In the genomic region with DNA sequence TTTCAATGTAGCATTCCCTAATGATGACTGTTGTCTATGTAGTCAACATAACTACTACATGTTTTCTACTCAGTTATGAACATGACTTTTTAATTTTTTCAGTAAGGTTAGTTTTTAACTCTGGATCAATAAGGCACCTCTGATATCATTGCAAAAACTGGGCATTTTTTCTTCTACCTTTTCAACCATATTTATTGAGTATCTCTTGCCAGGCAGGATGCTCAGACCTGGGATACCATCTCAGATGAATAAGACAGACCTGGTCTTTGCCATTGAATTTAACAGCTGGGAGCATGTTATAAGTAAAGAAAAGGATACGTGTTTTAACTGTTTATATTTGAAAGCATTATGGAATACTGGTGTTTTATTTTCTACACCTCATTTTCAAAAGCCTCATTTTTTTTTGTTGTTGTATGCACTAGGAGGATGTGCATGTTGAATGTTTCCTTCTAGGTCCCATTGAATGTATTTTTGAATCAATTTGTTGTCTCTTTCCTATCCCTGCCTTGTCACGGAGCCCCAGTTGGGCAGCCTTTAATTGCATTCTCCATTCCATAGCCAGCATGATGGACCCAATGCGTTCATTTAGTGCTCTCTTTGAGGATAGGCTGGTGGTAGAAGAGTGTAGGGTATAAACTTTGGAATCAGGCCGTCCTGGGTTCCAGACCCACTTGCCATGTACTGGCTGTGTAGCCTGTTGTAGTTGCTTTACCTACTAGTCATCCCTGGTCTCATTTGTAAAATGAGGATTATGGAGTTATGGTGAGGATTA, we compare ENCODE assay signal across 12 cellular contexts. TPM values are rescaled to one million over a fixed set of nuclear protein-coding genes. Genes with fewer than 3 reads are reported as not detected.
DNase-seq lines count a peak whose midpoint lies in the region; ATAC-seq and TF ChIP-seq lines count a peak whose summit lies in the region.
"Had no signal": no experiment of that assay in that cellular context is flagged by ENCODE, and none has a peak within 500 bp of the region (broad histone marks: within the 10 kb centered on the region; RNA-seq: fewer than 3 reads in every experiment).

No MANE protein-coding gene starts in this region.

- CTCF ChIA-PET in CD8-positive, alpha-beta memory T cell (lab: Charles Lee) = interaction anchor here (0.9 to 2.4 kb wide), 5 partner anchors 14 to 83 kb away, joined by 3 to 9 read pairs (median 3); no protein-coding TSS in a partner anchor

- H3K4me2 ChIP-seq in SU-DHL-6 (ENCODE audit: low read depth, low read length, poor library complexity, severe bottlenecking) (peak overlapping the region; percentile 81), neuronal stem cell (ENCODE audit: insufficient read depth, low read length, poor library complexity, severe bottlenecking) (no peak overlapping the region)

- no peak overlapping the region for H2AK5ac ChIP-seq in neuronal stem cell (ENCODE audit: low read depth, low read length)

- H3K9ac ChIP-seq in SU-DHL-6 (ENCODE audit: low read length) = no peak overlapping the region
- no peak overlapping the region for H3K9ac ChIP-seq in rectal smooth muscle tissue (ENCODE audit: low read length)
- no peak overlapping the region for H3K9ac ChIP-seq in neuronal stem cell (ENCODE audit: low read depth, low read length, poor library complexity)

- no peaks in the 10 kb centered on the region for H3K27me3 Mint-ChIP-seq in CD8-positive, alpha-beta memory T cell

- H2AFZ ChIP-seq in SU-DHL-6 (ENCODE audit: low read depth, low read length, severe bottlenecking) (no peak overlapping the region), neuronal stem cell (ENCODE audit: low read length) (no peak overlapping the region)

- H3K9me3 ChIP-seq in CD8-positive, alpha-beta memory T cell (ENCODE audit: low read length) = no peaks in the 10 kb centered on the region
- H3K9me3 ChIP-seq in SU-DHL-6 (ENCODE audit: insufficient read depth, low read length) (no peaks in the 10 kb centered on the region), neuronal stem cell (replicated peaks in 1 of 2; ENCODE audit: control insufficient read depth in 2 of 2, insufficient read depth in 1 of 2, low read depth in 1 of 2, low read length in 2 of 2) (no peaks in the 10 kb centered on the region)

- peak overlapping the region; percentile 92 to 97 (median 97) for H3K4me3 Mint-ChIP-seq in CD8-positive, alpha-beta memory T cell

- H3K23ac ChIP-seq in neuronal stem cell (ENCODE audit: low read depth, low read length, poor library complexity) = no peak overlapping the region

- no peaks in the 10 kb centered on the region for H3K9me3 Mint-ChIP-seq in CD8-positive, alpha-beta memory T cell

- H3K27ac Mint-ChIP-seq in CD8-positive, alpha-beta memory T cell = peak overlapping the region; percentile 72 to 99 (median 88)

- TF ChIP-seq CTCF in SU-DHL-6 (IDR thresholded peaks at IDR 0.05; ENCODE audit: insufficient read depth, low read length, poor library complexity, severe bottlenecking) (no peak), lower leg skin (IDR thresholded peaks at IDR 0.05) (no peak)

- DNase-seq in CD8-positive, alpha-beta memory T cell = no peak
- no peak for DNase-seq in epithelial cell of prostate (ENCODE audit: low read depth, low spot score)
- DNase-seq in neuronal stem cell (ENCODE audit: low spot score) = no peak
- no peak for DNase-seq in activated effector memory CD4-positive, alpha-beta T cell treated with Interleukin-2 at 50 U/mL for 16 hours
- DNase-seq in lower leg skin (ENCODE audit: low spot score in 2 of 2) = no peak
- DNase-seq: activated CD4-positive, alpha-beta T cell treated with anti-CD3 and anti-CD28 coated beads for 1 hour; cortex of kidney; DMS53; NCI-H82 had no signal

- peak overlapping the region; percentile 81 for H3K4me3 ChIP-seq in CD8-positive, alpha-beta memory T cell (ENCODE audit: low read length)
- H3K4me3 ChIP-seq in SU-DHL-6 (ENCODE audit: insufficient read depth, low read length, poor library complexity, severe bottlenecking) (no peak overlapping the region), rectal smooth muscle tissue (ENCODE audit: low read length) (peak overlapping the region; percentile 15), neuronal stem cell (ENCODE audit: low read length in 2 of 2) (no peak overlapping the region), lower leg skin (ENCODE audit: low read depth, poor library complexity, severe bottlenecking) (no peak overlapping the region)

- H4K20me1 ChIP-seq in SU-DHL-6 (ENCODE audit: low read depth, low read length) = peaks cover 35% of the 10 kb centered on the region

- TF ChIP-seq POLR2A in lower leg skin (IDR thresholded peaks at IDR 0.05) = no peak

- no peak overlapping the region for H4K91ac ChIP-seq in neuronal stem cell (ENCODE audit: low read depth, low read length, poor library complexity)

- WGBS in neuronal stem cell (ENCODE audit: extremely low coverage in 2 of 2, insufficient read length in 2 of 2, insufficient replicate concordance in 1 of 2), 2 donors = no CpG with 5 or more reads among the region's 4 CpGs
- WGBS in lower leg skin, 2 donors = 76 to 78% methylated on average over 4 of the region's 4 CpGs

- no peaks in the 10 kb centered on the region for H3K9me2 ChIP-seq in SU-DHL-6 (replicated peaks; ENCODE audit: insufficient read depth, low read length)

- H3K27ac ChIP-seq in CD8-positive, alpha-beta memory T cell (ENCODE audit: low read depth, low read length) = no peak overlapping the region
- H3K27ac ChIP-seq in SU-DHL-6 (ENCODE audit: low read depth, low read length) (peak overlapping the region; percentile 56; the same call in 1 of the 2 replicates), epithelial cell of prostate (peak overlapping the region; percentile 96), rectal smooth muscle tissue (ENCODE audit: low read depth, low read length) (peak overlapping the region; percentile 40), neuronal stem cell (replicated peaks; ENCODE audit: low read length) (no peak overlapping the region)

- H3K36me3 Mint-ChIP-seq in CD8-positive, alpha-beta memory T cell = peaks cover 0 to 39% (median 4%) of the 10 kb centered on the region in 3 donors

- no peak overlapping the region for H4K8ac ChIP-seq in neuronal stem cell (ENCODE audit: low read depth, low read length)

- H3K79me1 ChIP-seq in neuronal stem cell (ENCODE audit: low read depth, low read length) = peaks cover 8% of the 10 kb centered on the region

- peaks cover 25% of the 10 kb centered on the region for H3F3A ChIP-seq in SU-DHL-6 (ENCODE audit: insufficient read depth)

- ATAC-seq in HG03378 (IDR thresholded peaks at IDR 0.05; ENCODE audit: unreplicated experiment) = no peak

- POLR2A ChIA-PET in CD8-positive, alpha-beta memory T cell (lab: Charles Lee) = interaction anchor here (0.9 to 1.8 kb wide), 4 partner anchors 10 to 47 kb away, joined by 3 to 5 read pairs (median 4); no protein-coding TSS in a partner anchor

- H3K4me1 Mint-ChIP-seq in CD8-positive, alpha-beta memory T cell = peaks cover 68 to 77% (median 75%) of the 10 kb centered on the region in 3 donors

- H2BK12ac ChIP-seq in neuronal stem cell (ENCODE audit: low read length) = no peak overlapping the region

- H3K4ac ChIP-seq in neuronal stem cell (ENCODE audit: low read length) = no peak overlapping the region

- no peak overlapping the region for H3K14ac ChIP-seq in neuronal stem cell (ENCODE audit: low read length)

- peaks cover 63% of the 10 kb centered on the region for H3K4me1 ChIP-seq in CD8-positive, alpha-beta memory T cell (ENCODE audit: insufficient read depth, low read length)
- H3K4me1 ChIP-seq in rectal smooth muscle tissue (ENCODE audit: control insufficient read depth, insufficient read depth, low read length) = peaks cover 34% of the 10 kb centered on the region
- peaks cover 0 to 2% of the 10 kb centered on the region in 2 donors for H3K4me1 ChIP-seq in neuronal stem cell (ENCODE audit: control insufficient read depth in 2 of 2, insufficient read depth in 1 of 2, low read depth in 1 of 2, low read length in 2 of 2)

- H2BK5ac ChIP-seq in neuronal stem cell (ENCODE audit: low read length) = no peak overlapping the region

- H3K79me2 ChIP-seq in SU-DHL-6 (ENCODE audit: insufficient read depth, low read length) = peaks cover 80% of the 10 kb centered on the region

- intact Hi-C loops in lower leg skin (cut with DNase I; ENCODE audit: low total_unique reads) = no loop called here

- no peak overlapping the region for H2BK120ac ChIP-seq in neuronal stem cell (ENCODE audit: low read depth, low read length)

- H3K36me3 ChIP-seq in CD8-positive, alpha-beta memory T cell (ENCODE audit: insufficient read depth, low read length) = no peaks in the 10 kb centered on the region
- 0 out of 2 replicates have a peak, but pooled peaks cover 5% of the 10 kb centered on the region for H3K36me3 ChIP-seq in SU-DHL-6 (ENCODE audit: low read length)
- H3K36me3 ChIP-seq in rectal smooth muscle tissue (ENCODE audit: control insufficient read depth, insufficient read depth, low read length) = no peaks in the 10 kb centered on the region
- H3K36me3 ChIP-seq in neuronal stem cell (replicated peaks in 1 of 2; ENCODE audit: control insufficient read depth in 2 of 2, insufficient read depth in 2 of 2, low read length in 2 of 2) = peaks cover 0 to 3% of the 10 kb centered on the region in 2 donors

- H3K18ac ChIP-seq in neuronal stem cell (ENCODE audit: low read length) = no peak overlapping the region

- H3K27me3 ChIP-seq in CD8-positive, alpha-beta memory T cell (ENCODE audit: insufficient read depth, low read length, poor library complexity, severe bottlenecking) = no peaks in the 10 kb centered on the region
- no peaks in the 10 kb centered on the region for H3K27me3 ChIP-seq in SU-DHL-6 (ENCODE audit: low read length)
- no peaks in the 10 kb centered on the region for H3K27me3 ChIP-seq in rectal smooth muscle tissue (ENCODE audit: control insufficient read depth, insufficient read depth, low read length)
- peaks cover 0 to 4% (median 0%) of the 10 kb centered on the region in 3 experiments for H3K27me3 ChIP-seq in neuronal stem cell (ENCODE audit: control insufficient read depth in 3 of 3, insufficient read depth in 3 of 3, low read depth in 1 of 3, low read length in 3 of 3)

- no peak overlapping the region for H2BK15ac ChIP-seq in neuronal stem cell (ENCODE audit: low read length)

RNA-seq across cellular contexts. Expression of gene TGFBR2, which starts 3.7 kb away (rescaled TPM):
- 10 to 100 TPM; 55.3 to 56.3 TPM for total RNA-seq in CD8-positive, alpha-beta memory T cell
- 108 TPM for polyA plus RNA-seq in CD8-positive, alpha-beta memory T cell
- 2.2 TPM for polyA plus RNA-seq in neuronal stem cell (2013, experiment 1 of 2)
- polyA plus RNA-seq in neuronal stem cell (2013, experiment 2 of 2) = 2.1 TPM
- total RNA-seq in lower leg skin = 100 to 1,000 TPM in 1 of 4 donors, 10 to 100 TPM in 3; 57.8 to 109 (median 71.4) TPM

Comparison
In these comparisons a context has a peak if more than half of its experiments do, and no peak if none do; other contexts are left out.
1. H3K27ac ChIP-seq: peak in SU-DHL-6 (single experiment), epithelial cell of prostate (single experiment) and rectal smooth muscle tissue (single experiment); none in CD8-positive, alpha-beta memory T cell (single experiment) and neuronal stem cell (single experiment).
2. H3K4me3 ChIP-seq: peak in CD8-positive, alpha-beta memory T cell (single experiment) and rectal smooth muscle tissue (single experiment); none in SU-DHL-6 (single experiment), neuronal stem cell (0 of 2) and lower leg skin (single experiment).